8 cellular contexts compared by ENCODE assay signal in the genomic region with DNA sequence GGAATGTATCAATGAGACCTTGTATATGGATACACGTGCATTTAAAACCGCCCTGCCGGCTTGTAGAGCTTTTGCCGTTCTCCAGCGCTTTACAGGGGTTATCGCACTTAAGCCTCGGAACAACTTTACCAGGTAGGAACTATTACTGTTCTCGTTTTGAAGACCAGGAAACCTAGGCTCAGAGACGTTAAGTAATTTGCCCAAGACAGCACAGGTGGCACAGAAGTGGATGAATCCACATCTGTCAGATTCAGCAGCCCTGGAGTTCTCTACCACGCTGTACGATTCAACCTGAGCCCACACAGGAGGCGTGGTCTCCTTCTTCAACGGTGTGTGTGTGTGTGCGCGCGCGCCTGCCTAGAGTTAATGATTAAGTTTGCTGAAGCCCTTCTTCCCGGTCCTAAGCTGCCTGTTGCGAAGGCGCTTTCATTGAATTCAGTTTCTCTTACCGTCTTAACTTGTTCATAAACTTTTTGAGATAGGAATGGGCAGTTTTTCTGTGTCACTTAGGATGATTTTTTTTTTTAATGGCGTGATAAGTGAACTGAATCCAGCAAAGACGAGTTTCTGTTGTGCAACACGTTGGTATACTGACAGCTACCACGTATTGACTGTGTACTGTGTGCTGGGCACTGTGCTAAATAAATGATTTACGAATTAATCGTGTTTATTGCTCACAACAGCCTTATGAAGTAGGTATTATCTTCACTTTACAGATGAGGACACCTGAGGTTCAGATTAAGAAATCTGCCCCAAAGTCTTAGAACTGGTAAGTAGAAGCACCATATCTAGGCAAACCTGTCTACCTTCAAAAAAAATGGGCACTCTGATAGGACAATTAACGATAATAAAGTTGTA.
DNase-seq lines count a peak whose midpoint lies in the region; ATAC-seq and TF ChIP-seq lines count a peak whose summit lies in the region.

No MANE protein-coding gene starts in this region.

- ATAC-seq in GM21529 (IDR thresholded peaks at IDR 0.05; ENCODE audit: unreplicated experiment) (peak; percentile 57), IMR-90 (ENCODE audit: low read depth) (peak; percentile 33)

- H3K23ac ChIP-seq in IMR-90 (ENCODE audit: low read depth, low read length) = peak overlapping the region; percentile 90

- no TSS peak for BruUV-seq in IMR-90 (replicated peaks; lab: Mats Ljungman, UMichigan)

- no peak for TF ChIP-seq CTCF in IMR-90 (conservative IDR thresholded peaks at IDR 0.05; ENCODE audit: low read depth, low read length)
- TF ChIP-seq CTCF in neural cell (IDR thresholded peaks at IDR 0.05; ENCODE audit: poor library complexity, severe bottlenecking) = no peak

- H3K14ac ChIP-seq in IMR-90 (replicated peaks; ENCODE audit: low read depth, low read length) = peak overlapping the region; percentile 70

- H3K79me1 ChIP-seq in IMR-90 (ENCODE audit: low read depth in 1 of 2, low read length in 2 of 2) = peaks cover 10 to 18% of the 10 kb centered on the region in 2 experiments

- H3F3A ChIP-seq in neural cell (ENCODE audit: insufficient read depth, low read length, poor library complexity, severe bottlenecking) = peaks cover 14% of the 10 kb centered on the region

- H3K9me1 ChIP-seq in IMR-90 (ENCODE audit: insufficient read depth, low read length) = no peaks in the 10 kb centered on the region

- peak overlapping the region; percentile 56 for H2BK5ac ChIP-seq in IMR-90 (ENCODE audit: low read depth, low read length, poor library complexity, severe bottlenecking)

- TF ChIP-seq EP300 in neural cell (conservative IDR thresholded peaks at IDR 0.05; ENCODE audit: poor library complexity, severe bottlenecking) = no peak

- no peak overlapping the region for H4K5ac ChIP-seq in IMR-90 (ENCODE audit: low read depth, low read length)

- H3K36me3 ChIP-seq in IMR-90 (ENCODE audit: control insufficient read depth, insufficient read depth, low read length) = 0 out of 2 replicates have a peak, but pooled peaks cover 1% of the 10 kb centered on the region
- H3K36me3 ChIP-seq in neural cell (ENCODE audit: insufficient read depth, low read length) = no peaks in the 10 kb centered on the region

- H4K91ac ChIP-seq in IMR-90 (ENCODE audit: insufficient read depth, low read depth, low read length) = peak overlapping the region; percentile 36

- H3K4me1 ChIP-seq in IMR-90 (ENCODE audit: control insufficient read depth, insufficient read depth, low read length) = no peaks in the 10 kb centered on the region

- TF ChIP-seq POLR2A in IMR-90 (IDR thresholded peaks at IDR 0.05; ENCODE audit: low read depth, low read length) = no peak

- H3K79me2 ChIP-seq in neural cell (replicated peaks; ENCODE audit: insufficient read depth, low read length) = peaks cover 23% of the 10 kb centered on the region

- H3K18ac ChIP-seq in IMR-90 (ENCODE audit: low read depth, low read length) = peak overlapping the region; percentile 16; the same call in 1 of the 2 replicates

- peak overlapping the region; percentile 28 for H2BK120ac ChIP-seq in IMR-90 (ENCODE audit: low read depth, low read length)

- peak overlapping the region; percentile 56 for H3K4ac ChIP-seq in IMR-90 (ENCODE audit: low read depth, low read length)

- H2AK9ac ChIP-seq in IMR-90 (replicated peaks; ENCODE audit: low read depth, low read length, poor library complexity) = peak overlapping the region; percentile 80

- 0% methylated on average over 9 of the region's 28 CpGs; no CpG with 5 or more reads in 1 of the 2 experiments for WGBS in IMR-90 (ENCODE audit: extremely low coverage in 2 of 2, insufficient read length in 1 of 2), 2 experiments

- H3K9me3 ChIP-seq in IMR-90 (ENCODE audit: control insufficient read depth, insufficient read depth, low read length) = no peaks in the 10 kb centered on the region
- no peaks in the 10 kb centered on the region for H3K9me3 ChIP-seq in neural cell (ENCODE audit: low read length)

- H2BK15ac ChIP-seq in IMR-90 (ENCODE audit: low read depth, low read length) = no peak overlapping the region; the same call in 2 of the 3 replicates

- POLR2A ChIA-PET in IMR-90 (lab: Charles Lee; ENCODE audit: unreplicated experiment) = interaction anchor here (0.5 kb wide), 1 partner anchor 430 kb away, joined by 4 read pairs; no protein-coding TSS in a partner anchor

- intact Hi-C loops in IMR-90 (cut with micrococcal nuclease) = loop anchor here (1.0 to 5.0 kb wide), 6 partner anchors 42 to 990 kb away; partner anchors contain the start of gene SPRYD7

- peak overlapping the region in 1 of 2 experiments; percentile 67; a peak in 1 of 4 replicates for H4K8ac ChIP-seq in IMR-90 (ENCODE audit: low read depth in 2 of 2, low read length in 2 of 2)

- H3K27me3 ChIP-seq in IMR-90 (ENCODE audit: control insufficient read depth, insufficient read depth, low read length) (no peaks in the 10 kb centered on the region), neural cell (ENCODE audit: insufficient read depth, low read depth, low read length) (peaks cover 21% of the 10 kb centered on the region)

- in situ Hi-C loops in IMR-90 (cut with MboI; ENCODE audit: low sequenced_read_pairs) = loop anchor here (5.0 to 25.0 kb wide), 4 partner anchors 418 to 830 kb away; partner anchors contain the start of gene RNASEH2B

- DNase-seq in DMS153 treated with DMSO at 0.1 percent for 48 hours (lab: John Stamatoyannopoulos, UW; ENCODE audit: unreplicated experiment) (peak; percentile 83), IMR-90 (peak; percentile 68), OCI-M2 (lab: John Stamatoyannopoulos, UW; ENCODE audit: unreplicated experiment) (peak; percentile 56), fibroblast of gingiva (ENCODE audit: low read depth) (peak; percentile 54), substantia nigra (lab: John Stamatoyannopoulos, UW) (peak in 11 of 49 donors; percentile 4 to 51 (median 30))
- DNase-seq in activated T-cell treated with anti-CD3 and anti-CD28 coated beads, Interleukin-2, amount 50 U/mL, for 1 hour = peak; percentile 70

- dilution Hi-C loops in IMR-90 (cut with HindIII; ENCODE audit: low sequenced_read_pairs, unreplicated experiment) = no loop called here

- H3K27ac ChIP-seq in IMR-90 (ENCODE audit: insufficient read depth, low read length) = peak overlapping the region; percentile 42
- H3K27ac ChIP-seq in neural cell (ENCODE audit: low read length) = peak overlapping the region; percentile 8
- H3K27ac ChIP-seq in substantia nigra (ENCODE audit: low read depth, low read length, poor library complexity, severe bottlenecking) = peak overlapping the region; percentile 63

- peak overlapping the region; percentile 18; the same call in 1 of the 2 replicates for H2BK20ac ChIP-seq in IMR-90 (ENCODE audit: low read depth, low read length)

- H3K4me3 ChIP-seq in IMR-90 (ENCODE audit: insufficient read depth, low read depth, low read length) (peak overlapping the region; percentile 62), neural cell (ENCODE audit: low read length) (peak overlapping the region; percentile 79)

- H2AFZ ChIP-seq in IMR-90 (replicated peaks; ENCODE audit: low read length, poor library complexity) = peak overlapping the region; percentile 93
- H2AFZ ChIP-seq in neural cell (ENCODE audit: low read depth, low read length) = peak overlapping the region; percentile 66

- peak overlapping the region; percentile 72 for H3K56ac ChIP-seq in IMR-90 (ENCODE audit: extremely low read depth, insufficient read depth, low read length)

- H3K4me2 ChIP-seq in IMR-90 (ENCODE audit: low read depth, low read length) = peak overlapping the region; percentile 82
- H3K4me2 ChIP-seq in neural cell (ENCODE audit: low read length) = peak overlapping the region; percentile 80

- no peaks in the 10 kb centered on the region for H3K9me2 ChIP-seq in neural cell (ENCODE audit: insufficient read depth, low read length)

- CTCF ChIA-PET in IMR-90 (lab: Yijun Ruan, JAX) = interaction anchor here (0.7 to 1.3 kb wide), 3 partner anchors 10 to 460 kb away, joined by 3 read pairs; no protein-coding TSS in a partner anchor

- TF ChIP-seq RAD21 in IMR-90 (IDR thresholded peaks at IDR 0.05; ENCODE audit: low read length) (no peak), neural cell (conservative IDR thresholded peaks at IDR 0.05) (no peak)

- H3K9ac ChIP-seq in IMR-90 (ENCODE audit: low read depth, low read length) (peak overlapping the region; percentile 57), neural cell (ENCODE audit: low read length) (peak overlapping the region; percentile 34)

- peak overlapping the region; percentile 58 for H2AK5ac ChIP-seq in IMR-90 (ENCODE audit: low read depth, low read length)

- H4K20me1 ChIP-seq in IMR-90 (ENCODE audit: insufficient read depth, low read length) (peaks cover 15% of the 10 kb centered on the region), neural cell (ENCODE audit: insufficient read depth) (no peaks in the 10 kb centered on the region)

TF ChIP-seq in IMR-90, 13 proteins besides CTCF, POLR2A, EP300 and RAD21 (continues in another document):
- TF ChIP-seq BHLHE40 (IDR thresholded peaks at IDR 0.05; ENCODE audit: low read depth, low read length) (no peak), MXI1 (IDR thresholded peaks at IDR 0.05; ENCODE audit: borderline replicate concordance, low read depth, low read length) (peak; percentile 68; the same call in 1 of the 2 replicates), RCOR1 (IDR thresholded peaks at IDR 0.05; ENCODE audit: insufficient replicate concordance, low read length) (no peak), MAFK (IDR thresholded peaks at IDR 0.05; ENCODE audit: low read depth, low read length) (no peak)

TF ChIP-seq in neural cell, 6 proteins besides CTCF, POLR2A, EP300 and RAD21 (continues in another document):
- TF ChIP-seq POLR2AphosphoS5 (IDR thresholded peaks at IDR 0.05) = no peak
- no peak for TF ChIP-seq TAF1 (IDR thresholded peaks at IDR 0.05; ENCODE audit: low read depth)

Comparison
In these comparisons a context has a peak if more than half of its experiments do, and no peak if none do; other contexts are left out.
1. H3K27ac ChIP-seq: peak in every context shown above with its lines; median percentile 63 in substantia nigra; 42 in IMR-90; 8 in neural cell.